11 cellular contexts compared by ENCODE assay signal in genomic region chr4:687975-688694, GRCh38. TPM values are rescaled to one million over a fixed set of nuclear protein-coding genes. Genes with fewer than 3 reads are reported as not detected.
DNase-seq lines count a peak whose midpoint lies in the region; ATAC-seq and TF ChIP-seq lines count a peak whose summit lies in the region.
"Had no signal": no experiment of that assay in that cellular context is flagged by ENCODE, and none has a peak within 500 bp of the region (broad histone marks: within the 10 kb centered on the region; RNA-seq: fewer than 3 reads in every experiment).

No MANE protein-coding gene starts in this region.

- TF ChIP-seq POLR2A in esophagus muscularis mucosa (IDR thresholded peaks at IDR 0.05; ENCODE audit: low read depth) = no peak
- no peak for TF ChIP-seq POLR2A in uterus (IDR thresholded peaks at IDR 0.05)

- TF ChIP-seq CTCF in MCF 10A (IDR thresholded peaks at IDR 0.05; ENCODE audit: unreplicated experiment) (no peak), mammary epithelial cell (conservative IDR thresholded peaks at IDR 0.05 in 1 of 2, IDR thresholded peaks at IDR 0.05 in 1 of 2; ENCODE audit: extremely low read depth in 1 of 2, insufficient read depth in 1 of 2, low read depth in 1 of 2, low read length in 2 of 2) (no peak), esophagus muscularis mucosa (IDR thresholded peaks at IDR 0.05) (no peak), uterus (IDR thresholded peaks at IDR 0.05) (no peak)

- 66% methylated on average over 16 of the region's 23 CpGs for WGBS in mammary epithelial cell (ENCODE audit: low coverage, missing lambda C conversion rate)
- WGBS in esophagus muscularis mucosa = 83% methylated on average over 17 of the region's 23 CpGs

- intact Hi-C loops in MCF 10A (cut with micrococcal nuclease) = no loop called here
- intact Hi-C loops in mammary epithelial cell (cut with micrococcal nuclease) = no loop called here
- intact Hi-C loops in esophagus muscularis mucosa (cut with DNase I) = no loop called here
- intact Hi-C loops in uterus (cut with DNase I; ENCODE audit: low total_unique reads) = no loop called here

- H3K27me3 ChIP-seq in mammary epithelial cell (ENCODE audit: insufficient read depth, low read length) (no peaks in the 10 kb centered on the region), esophagus muscularis mucosa (peaks cover 0 to 21% (median 0%) of the 10 kb centered on the region in 4 donors), mononuclear cell (ENCODE audit: insufficient read depth, low read length) (no peaks in the 10 kb centered on the region), uterus (no peaks in the 10 kb centered on the region)
- H3K27me3 ChIP-seq: BLaER1 had no signal

- no peak for TF ChIP-seq EP300 in esophagus muscularis mucosa (IDR thresholded peaks at IDR 0.05)

- H3K27ac Mint-ChIP-seq in MCF 10A (ENCODE audit: low read depth, unreplicated experiment) = peak overlapping the region; percentile 91

- no peaks in the 10 kb centered on the region for H3K36me3 ChIP-seq in mammary epithelial cell (ENCODE audit: insufficient read depth, low read length)
- peaks cover 0 to 11% (median 5%) of the 10 kb centered on the region in 4 donors for H3K36me3 ChIP-seq in esophagus muscularis mucosa
- no peaks in the 10 kb centered on the region for H3K36me3 ChIP-seq in uterus
- H3K36me3 ChIP-seq: BLaER1 had no signal

- H3K4me3 ChIP-seq in mammary epithelial cell (replicated peaks in 1 of 3; ENCODE audit: insufficient read depth in 1 of 3, low read depth in 2 of 3, low read length in 3 of 3) (no peak overlapping the region), esophagus muscularis mucosa (peak overlapping the region; percentile 57 to 68 (median 58)), mononuclear cell (ENCODE audit: low read length) (peak overlapping the region; percentile 36), uterus (peak overlapping the region in 1 of 2 donors; percentile 36)
- H3K4me3 ChIP-seq: BLaER1 had no signal

- H3K9ac ChIP-seq in mammary epithelial cell (ENCODE audit: insufficient read depth, low read length) = no peak overlapping the region
- H3K9ac ChIP-seq: BLaER1 had no signal

- no peak for ATAC-seq in HG02840 (IDR thresholded peaks at IDR 0.05; ENCODE audit: low FRiP score, unreplicated experiment)
- ATAC-seq in HG03565 (IDR thresholded peaks at IDR 0.05; ENCODE audit: unreplicated experiment) = no peak
- no peak for ATAC-seq in HG02981 (IDR thresholded peaks at IDR 0.05; ENCODE audit: unreplicated experiment)

- H3K4me3 Mint-ChIP-seq in MCF 10A (ENCODE audit: unreplicated experiment) = peak overlapping the region; percentile 64

- CTCF ChIA-PET in MCF 10A (lab: Yijun Ruan, JAX) = interaction anchor here (0.7 to 1.5 kb wide), 2 partner anchors 13 to 69 kb away, joined by 4 to 6 read pairs; partner anchors contain the start of gene MYL5
- CTCF ChIA-PET in mammary epithelial cell (lab: Charles Lee; ENCODE audit: low non-redundant PET) = no interaction called here

- no peak overlapping the region for H2AFZ ChIP-seq in mammary epithelial cell (ENCODE audit: low read depth, low read length)

- POLR2A ChIA-PET in MCF 10A (lab: Yijun Ruan, JAX) = interaction anchor here (0.6 to 1.7 kb wide), 7 partner anchors 9 to 214 kb away, joined by 3 to 18 read pairs (median 8); partner anchors contain the start of genes ATP5ME and MYL5

- no peaks in the 10 kb centered on the region for H4K20me1 ChIP-seq in mammary epithelial cell (ENCODE audit: insufficient read depth, low read length)
- H4K20me1 ChIP-seq: BLaER1 had no signal

- H3K9me3 Mint-ChIP-seq in MCF 10A (ENCODE audit: unreplicated experiment) = no peaks in the 10 kb centered on the region

- dilution Hi-C loops in mammary epithelial cell (cut with HindIII; ENCODE audit: low sequenced_read_pairs) = no loop called here

- H3K79me2 ChIP-seq in mammary epithelial cell (ENCODE audit: insufficient read depth, low read length) = no peaks in the 10 kb centered on the region

- H3K27ac ChIP-seq in mammary epithelial cell (ENCODE audit: insufficient read depth, low read depth, low read length) (no peak overlapping the region), esophagus muscularis mucosa (replicated peaks in 1 of 4) (peak overlapping the region; percentile 70 to 83 (median 80)), uterus (peak overlapping the region; percentile 77)
- H3K27ac ChIP-seq: BLaER1 had no signal

- DNase-seq in MCF 10A (ENCODE audit: unreplicated experiment) (no peak), mammary epithelial cell (no peak), esophagus muscularis mucosa (ENCODE audit: extremely low spot score) (no peak), uterus (no peak)
- DNase-seq: activated gamma-delta T cell, NCI-H187 had no signal

- H3K36me3 Mint-ChIP-seq in MCF 10A (ENCODE audit: insufficient read depth, unreplicated experiment) = peaks cover 5% of the 10 kb centered on the region

- BruUV-seq in MCF 10A (replicated peaks; lab: Mats Ljungman, UMichigan) (no TSS peak), mammary epithelial cell (replicated peaks; lab: Mats Ljungman, UMichigan) (no TSS peak)

- H3K27me3 Mint-ChIP-seq in MCF 10A (ENCODE audit: insufficient read depth, unreplicated experiment) = no peaks in the 10 kb centered on the region

- H3K4me1 ChIP-seq in mammary epithelial cell (ENCODE audit: insufficient read depth, low read length) = peaks cover 10% of the 10 kb centered on the region
- peaks cover 43 to 50% (median 44%) of the 10 kb centered on the region in 4 donors for H3K4me1 ChIP-seq in esophagus muscularis mucosa
- peaks cover 46% of the 10 kb centered on the region for H3K4me1 ChIP-seq in mononuclear cell (ENCODE audit: insufficient read depth, low read length)
- peaks cover 0 to 21% of the 10 kb centered on the region in 2 donors for H3K4me1 ChIP-seq in uterus

- no peak overlapping the region for H3K4me2 ChIP-seq in mammary epithelial cell (ENCODE audit: insufficient read depth, low read depth, low read length)
- H3K4me2 ChIP-seq: BLaER1 had no signal

- peaks cover 11% of the 10 kb centered on the region for H3K4me1 Mint-ChIP-seq in MCF 10A (ENCODE audit: insufficient read depth, unreplicated experiment)

- in situ Hi-C loops in mammary epithelial cell (cut with MboI; ENCODE audit: low sequenced_read_pairs in 2 of 2) = no loop called here

- H3K9me3 ChIP-seq in mammary epithelial cell (replicated peaks; ENCODE audit: insufficient read depth, low read length) = no peaks in the 10 kb centered on the region
- H3K9me3 ChIP-seq in esophagus muscularis mucosa = no peaks in the 10 kb centered on the region
- H3K9me3 ChIP-seq in mononuclear cell (ENCODE audit: low read depth, low read length) = no peaks in the 10 kb centered on the region
- H3K9me3 ChIP-seq in uterus = no peaks in the 10 kb centered on the region
- H3K9me3 ChIP-seq: BLaER1 had no signal

RNA-seq across cellular contexts. Expression of gene SLC49A3, which starts 0.8 kb away (rescaled TPM):
- total RNA-seq in MCF 10A (2022) = not detected in 2 replicates
- under 1 TPM in 1 of 2 donors, not detected in 1; 0.83 TPM for total RNA-seq in mammary epithelial cell
- polyA plus RNA-seq in mammary epithelial cell = not detected
- not detected for polyA minus RNA-seq in mammary epithelial cell
- 1 to 10 TPM; 5.5 to 9.4 (median 7.6) TPM for total RNA-seq in esophagus muscularis mucosa
- 2.9 TPM for total RNA-seq in mononuclear cell
- total RNA-seq in uterus = 10 to 100 TPM in 1 of 4 donors, 1 to 10 TPM in 3; 1.2 to 12.6 (median 2.8) TPM

RNA-seq across cellular contexts. Expression of gene MYL5, which starts 13.8 kb away (rescaled TPM):
- total RNA-seq in MCF 10A (2022) (30.6 and 32.9 TPM in 2 replicates), mammary epithelial cell (10 to 100 TPM; 11.2 to 31.9 TPM), esophagus muscularis mucosa (1 to 10 TPM; 7.9 to 9.9 (median 9.6) TPM), mononuclear cell (9.3 TPM), uterus (1 to 10 TPM in 2 of 4 donors, not detected in 2; 4.6 to 9.9 TPM)
- polyA plus RNA-seq in mammary epithelial cell = 10.7 TPM
- not detected for polyA minus RNA-seq in mammary epithelial cell

RNA-seq across cellular contexts. Expression of gene ATP5ME, which starts 14.1 kb away (rescaled TPM):
- total RNA-seq in MCF 10A (2022) (355 and 389 TPM in 2 replicates), mammary epithelial cell (100 to 1,000 TPM in 1 of 2 donors, 10 to 100 TPM in 1; 38.7 to 284 TPM), esophagus muscularis mucosa (100 to 1,000 TPM; 111 to 224 (median 154) TPM), mononuclear cell (39.3 TPM), uterus (100 to 1,000 TPM in 1 of 4 donors, 10 to 100 TPM in 3; 24.1 to 168 (median 64.2) TPM)
- polyA plus RNA-seq in mammary epithelial cell = 486 TPM
- 109 TPM for polyA minus RNA-seq in mammary epithelial cell

RNA-seq across cellular contexts. Expression of gene PCGF3, which starts 17.5 kb away (rescaled TPM):
- 26.5 and 33.5 TPM in 2 replicates for total RNA-seq in MCF 10A (2022)
- 10 to 100 TPM; 35.0 to 38.2 TPM for total RNA-seq in mammary epithelial cell
- 34.2 TPM for polyA plus RNA-seq in mammary epithelial cell
- 77.3 TPM for polyA minus RNA-seq in mammary epithelial cell
- 10 to 100 TPM; 31.7 to 35.3 (median 34.7) TPM for total RNA-seq in esophagus muscularis mucosa
- total RNA-seq in mononuclear cell = 49.7 TPM
- total RNA-seq in uterus = 10 to 100 TPM; 17.7 to 80.6 (median 53.4) TPM

Comparison
In these comparisons a context has a peak if more than half of its experiments do, and no peak if none do; other contexts are left out.
1. H3K4me3 ChIP-seq: peak in esophagus muscularis mucosa (4 of 4) and mononuclear cell (single experiment); none in mammary epithelial cell (0 of 3).